In genomic region chr18:59628995-59629394, GRCh38 we compare ENCODE assay signal across 27 cellular contexts.
"Had no signal": no experiment of that assay in that cellular context is flagged by ENCODE, and none has a peak within 500 bp of the region (broad histone marks: within the 10 kb centered on the region; RNA-seq: fewer than 3 reads in every experiment).

No MANE protein-coding gene starts in this region.

- H3K27me3 Mint-ChIP-seq: activated CD8-positive, alpha-beta memory T cell treated with anti-CD3 and anti-CD28 coated beads, Interleukin-2, amount 10 ng/mL, durations not matched to agents 7 days and 5 days; dendritic cell treated with granulocyte-macrophage colony-stimulating factor and Interleukin-4, amounts not matched to agents 40 ng/mL and 50 ng/mL, for 4 days had no signal

- ATAC-seq: activated CD4-positive, CD25-positive, alpha-beta regulatory T cell treated with anti-CD3 and anti-CD28 coated beads, Interleukin-2, amount 50 U/mL, for 24 hours; activated CD8-positive, alpha-beta memory T cell treated with anti-CD3 and anti-CD28 coated beads, Interleukin-2, amount 10 ng/mL, durations not matched to agents 7 days and 5 days; activated CD8-positive, alpha-beta T cell treated with anti-CD3 and anti-CD28 coated beads for 36 hours; natural killer cell treated with Interleukin-12 subunit alpha and Interleukin-12 subunit beta and Interleukin-15 and Interleukin-18, amount 100 ng/mL, for 72 hours had no signal

- H3K36me3 ChIP-seq: left ventricle myocardium inferior, neutrophil, ovary, prostate gland, right atrium auricular region, thyroid gland had no signal

- H3K36me3 Mint-ChIP-seq: activated CD8-positive, alpha-beta memory T cell treated with anti-CD3 and anti-CD28 coated beads, Interleukin-2, amount 10 ng/mL, durations not matched to agents 7 days and 5 days; brain; immature natural killer cell; natural killer cell treated with Interleukin-12 subunit alpha and Interleukin-12 subunit beta and Interleukin-15 and Interleukin-18, amount 100 ng/mL, for 72 hours had no signal

- H3K9me3 Mint-ChIP-seq: activated CD4-positive, alpha-beta T cell treated with anti-CD3 and anti-CD28 coated beads, Interleukin-2, amount 10 ng/mL, durations not matched to agents 7 days and 5 days; activated naive CD4-positive, alpha-beta T cell treated with anti-CD3 and anti-CD28 coated beads, Interleukin-2, amount 50 U/mL, for 24 hours; activated T-helper 1 cell treated with anti-CD3 and anti-CD28 coated beads, Interleukin-12 subunit alpha, Interleukin-12 subunit beta, Interleukin-2, Interleukin-4 antibody, amounts not matched to agents 30 ng/mL and 10 ng/mL and 1 ng/mL, durations not matched to agents 14 hours and 24 hours and 36 hours; dendritic cell treated with granulocyte-macrophage colony-stimulating factor and Interleukin-4, amounts not matched to agents 40 ng/mL and 50 ng/mL, for 4 days; stimulated activated naive CD8-positive, alpha-beta T cell treated with anti-CD3 and anti-CD28 coated beads, Interleukin-15, Interleukin-2, amounts not matched to agents 100 ng/mL and 50 ng/mL, for 24 hours had no signal

- H3K4me1 ChIP-seq: prostate gland, right atrium auricular region had no signal

- H3K9me3 ChIP-seq: neutrophil, ovary, prostate gland, thyroid gland had no signal

- H3K4me3 ChIP-seq: left ventricle myocardium inferior, ovary, prostate gland, right atrium auricular region, skin epidermis, thyroid gland had no signal

- H3K4me3 Mint-ChIP-seq: activated CD4-positive, alpha-beta T cell treated with anti-CD3 and anti-CD28 coated beads, Interleukin-2, amount 10 ng/mL, durations not matched to agents 7 days and 5 days; activated CD8-positive, alpha-beta memory T cell treated with anti-CD3 and anti-CD28 coated beads, Interleukin-2, amount 10 ng/mL, durations not matched to agents 7 days and 5 days; activated CD8-positive, alpha-beta T cell treated with anti-CD3 and anti-CD28 coated beads for 36 hours; activated naive CD4-positive, alpha-beta T cell treated with anti-CD3 and anti-CD28 coated beads, Interleukin-2, amount 50 U/mL, for 24 hours; activated T-helper 1 cell treated with anti-CD3 and anti-CD28 coated beads, Interleukin-12 subunit alpha, Interleukin-12 subunit beta, Interleukin-2, Interleukin-4 antibody, amounts not matched to agents 30 ng/mL and 10 ng/mL and 1 ng/mL, durations not matched to agents 14 hours and 24 hours and 36 hours; brain; dendritic cell treated with granulocyte-macrophage colony-stimulating factor and Interleukin-4, amounts not matched to agents 40 ng/mL and 50 ng/mL, for 4 days; immature natural killer cell; natural killer cell treated with Interleukin-12 subunit alpha and Interleukin-12 subunit beta and Interleukin-15 and Interleukin-18, amount 100 ng/mL, for 72 hours; stimulated activated naive CD8-positive, alpha-beta T cell treated with anti-CD3 and anti-CD28 coated beads, Interleukin-15, Interleukin-2, amounts not matched to agents 100 ng/mL and 50 ng/mL, for 24 hours had no signal

- H3K27ac Mint-ChIP-seq: activated CD4-positive, alpha-beta T cell treated with anti-CD3 and anti-CD28 coated beads, Interleukin-2, amount 10 ng/mL, durations not matched to agents 7 days and 5 days; activated CD8-positive, alpha-beta memory T cell treated with anti-CD3 and anti-CD28 coated beads, Interleukin-2, amount 10 ng/mL, durations not matched to agents 7 days and 5 days; activated CD8-positive, alpha-beta T cell treated with anti-CD3 and anti-CD28 coated beads for 36 hours; activated naive CD4-positive, alpha-beta T cell treated with anti-CD3 and anti-CD28 coated beads, Interleukin-2, amount 50 U/mL, for 24 hours; activated T-helper 1 cell treated with anti-CD3 and anti-CD28 coated beads, Interleukin-12 subunit alpha, Interleukin-12 subunit beta, Interleukin-2, Interleukin-4 antibody, amounts not matched to agents 30 ng/mL and 10 ng/mL and 1 ng/mL, durations not matched to agents 14 hours and 24 hours and 36 hours; dendritic cell treated with granulocyte-macrophage colony-stimulating factor and Interleukin-4, amounts not matched to agents 40 ng/mL and 50 ng/mL, for 4 days; immature natural killer cell; natural killer cell treated with Interleukin-12 subunit alpha and Interleukin-12 subunit beta and Interleukin-15 and Interleukin-18, amount 100 ng/mL, for 72 hours; stimulated activated naive CD8-positive, alpha-beta T cell treated with anti-CD3 and anti-CD28 coated beads, Interleukin-15, Interleukin-2, amounts not matched to agents 100 ng/mL and 50 ng/mL, for 24 hours had no signal

- H3K27me3 ChIP-seq: neutrophil, ovary, right atrium auricular region, thyroid gland had no signal

- H3K4me1 Mint-ChIP-seq: activated CD4-positive, alpha-beta T cell treated with anti-CD3 and anti-CD28 coated beads, Interleukin-2, amount 10 ng/mL, durations not matched to agents 7 days and 5 days; activated CD8-positive, alpha-beta memory T cell treated with anti-CD3 and anti-CD28 coated beads, Interleukin-2, amount 10 ng/mL, durations not matched to agents 7 days and 5 days; activated naive CD4-positive, alpha-beta T cell treated with anti-CD3 and anti-CD28 coated beads, Interleukin-2, amount 50 U/mL, for 24 hours; immature natural killer cell had no signal

- H3K27ac ChIP-seq: left ventricle myocardium inferior, neutrophil, ovary, prostate gland, right atrium auricular region, thyroid gland, VCaP had no signal

- DNase-seq: activated CD4-positive, alpha-beta T cell treated with anti-CD3 and anti-CD28 coated beads, Interleukin-2, amount 10 ng/mL, durations not matched to agents 7 days and 5 days; activated CD8-positive, alpha-beta memory T cell treated with anti-CD3 and anti-CD28 coated beads, Interleukin-2, amount 10 ng/mL, durations not matched to agents 7 days and 5 days; activated CD8-positive, alpha-beta T cell treated with anti-CD3 and anti-CD28 coated beads for 36 hours; activated gamma-delta T cell; activated T-cell treated with anti-CD3 and anti-CD28 coated beads for 4 hours; aorta; effector memory CD4-positive, alpha-beta T cell; foreskin melanocyte; immature natural killer cell; kidney glomerular epithelial cell; left ventricle myocardium inferior; ovary; stimulated activated CD4-positive, alpha-beta T cell treated with anti-CD3 and anti-CD28 coated beads, Interleukin-1b, Interleukin-23, amount 100 ng/mL, for 48 hours; substantia nigra; thyroid gland had no signal
